In genomic region chr13:80100636-80101035, GRCh38 we compare ENCODE assay signal across 1 cellular context.
TF ChIP-seq lines count a peak whose summit lies in the region.

No MANE protein-coding gene starts in this region.

TF ChIP-seq in SK-N-SH, 30 proteins besides CTCF, POLR2A, EP300 and RAD21:
- no peak for TF ChIP-seq RCOR1 (IDR thresholded peaks at IDR 0.05; ENCODE audit: low read length)
- TF ChIP-seq, protein P1, sequence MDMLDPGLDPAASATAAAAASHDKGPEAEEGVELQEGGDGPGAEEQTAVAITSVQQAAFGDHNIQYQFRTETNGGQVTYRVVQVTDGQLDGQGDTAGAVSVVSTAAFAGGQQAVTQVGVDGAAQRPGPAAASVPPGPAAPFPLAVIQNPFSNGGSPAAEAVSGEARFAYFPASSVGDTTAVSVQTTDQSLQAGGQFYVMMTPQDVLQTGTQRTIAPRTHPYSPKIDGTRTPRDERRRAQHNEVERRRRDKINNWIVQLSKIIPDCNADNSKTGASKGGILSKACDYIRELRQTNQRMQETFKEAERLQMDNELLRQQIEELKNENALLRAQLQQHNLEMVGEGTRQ (IDR thresholded peaks at IDR 0.05; ENCODE audit: borderline replicate concordance, low read depth, low read length), result no peak
- TF ChIP-seq TCF12 (IDR thresholded peaks at IDR 0.05), result peak; percentile 50
- TF ChIP-seq SIN3A (IDR thresholded peaks at IDR 0.05; ENCODE audit: borderline replicate concordance, low read depth, low read length), result no peak
- TF ChIP-seq GABPA (IDR thresholded peaks at IDR 0.05; ENCODE audit: low read depth), result no peak
- TF ChIP-seq, protein P2, sequence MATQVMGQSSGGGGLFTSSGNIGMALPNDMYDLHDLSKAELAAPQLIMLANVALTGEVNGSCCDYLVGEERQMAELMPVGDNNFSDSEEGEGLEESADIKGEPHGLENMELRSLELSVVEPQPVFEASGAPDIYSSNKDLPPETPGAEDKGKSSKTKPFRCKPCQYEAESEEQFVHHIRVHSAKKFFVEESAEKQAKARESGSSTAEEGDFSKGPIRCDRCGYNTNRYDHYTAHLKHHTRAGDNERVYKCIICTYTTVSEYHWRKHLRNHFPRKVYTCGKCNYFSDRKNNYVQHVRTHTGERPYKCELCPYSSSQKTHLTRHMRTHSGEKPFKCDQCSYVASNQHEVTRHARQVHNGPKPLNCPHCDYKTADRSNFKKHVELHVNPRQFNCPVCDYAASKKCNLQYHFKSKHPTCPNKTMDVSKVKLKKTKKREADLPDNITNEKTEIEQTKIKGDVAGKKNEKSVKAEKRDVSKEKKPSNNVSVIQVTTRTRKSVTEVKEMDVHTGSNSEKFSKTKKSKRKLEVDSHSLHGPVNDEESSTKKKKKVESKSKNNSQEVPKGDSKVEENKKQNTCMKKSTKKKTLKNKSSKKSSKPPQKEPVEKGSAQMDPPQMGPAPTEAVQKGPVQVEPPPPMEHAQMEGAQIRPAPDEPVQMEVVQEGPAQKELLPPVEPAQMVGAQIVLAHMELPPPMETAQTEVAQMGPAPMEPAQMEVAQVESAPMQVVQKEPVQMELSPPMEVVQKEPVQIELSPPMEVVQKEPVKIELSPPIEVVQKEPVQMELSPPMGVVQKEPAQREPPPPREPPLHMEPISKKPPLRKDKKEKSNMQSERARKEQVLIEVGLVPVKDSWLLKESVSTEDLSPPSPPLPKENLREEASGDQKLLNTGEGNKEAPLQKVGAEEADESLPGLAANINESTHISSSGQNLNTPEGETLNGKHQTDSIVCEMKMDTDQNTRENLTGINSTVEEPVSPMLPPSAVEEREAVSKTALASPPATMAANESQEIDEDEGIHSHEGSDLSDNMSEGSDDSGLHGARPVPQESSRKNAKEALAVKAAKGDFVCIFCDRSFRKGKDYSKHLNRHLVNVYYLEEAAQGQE (IDR thresholded peaks at IDR 0.05; ENCODE audit: low read depth, low read length), result no peak
- peak; percentile 73; the same call in 1 of the 2 replicates for TF ChIP-seq RXRA (IDR thresholded peaks at IDR 0.05; ENCODE audit: borderline replicate concordance, low read depth)
- peak; percentile 12; the same call in 1 of the 2 replicates for TF ChIP-seq PBX3 (IDR thresholded peaks at IDR 0.05)
TF ChIP-seq in SK-N-SH: peak in this region for 3.
